ENCODE assay signal across 1 cellular context in genomic region chr2:129192117-129192516, GRCh38.
TF ChIP-seq lines count a peak whose summit lies in the region.

No MANE protein-coding gene starts in this region.

TF ChIP-seq in GM12878, 131 proteins besides CTCF, POLR2A, EP300 and RAD21:
- TF ChIP-seq SPI1 (IDR thresholded peaks at IDR 0.05; ENCODE audit: borderline replicate concordance, insufficient read depth, low read depth, low read length) = no peak
- TF ChIP-seq MEF2B (IDR thresholded peaks at IDR 0.05; ENCODE audit: partially characterized antibody, poor library complexity, severe bottlenecking) = no peak
- TF ChIP-seq ATF2 (IDR thresholded peaks at IDR 0.05; ENCODE audit: low read length) = no peak
- TF ChIP-seq NFIC (IDR thresholded peaks at IDR 0.05; ENCODE audit: low read depth, low read length) = no peak
- TF ChIP-seq TBL1XR1 (IDR thresholded peaks at IDR 0.05; ENCODE audit: low read depth, low read length) = no peak
- TF ChIP-seq ZNF622 (IDR thresholded peaks at IDR 0.05) = no peak
